24 cellular contexts compared by ENCODE assay signal in genomic region chr9:135826188-135826545, GRCh38.
DNase-seq lines count a peak whose midpoint lies in the region; ATAC-seq and TF ChIP-seq lines count a peak whose summit lies in the region.
"Had no signal": no experiment of that assay in that cellular context is flagged by ENCODE, and none has a peak within 500 bp of the region (broad histone marks: within the 10 kb centered on the region; RNA-seq: fewer than 3 reads in every experiment).

No MANE protein-coding gene starts in this region.

- H3K4me2 ChIP-seq in PC-9: no peak overlapping the region

- POLR2A ChIA-PET in PC-9 (lab: Charles Lee; ENCODE audit: unreplicated experiment): no interaction called here

- peaks cover 24 to 88% (median 67%) of the 10 kb centered on the region in 4 donors for H3K36me3 ChIP-seq in stomach
- no peaks in the 10 kb centered on the region for H3K36me3 ChIP-seq in PC-9 (ENCODE audit: low read depth)

- intact Hi-C loops in stomach (cut with DNase I; ENCODE audit: low total_unique reads) (no loop called here), PC-9 (cut with micrococcal nuclease; ENCODE audit: unreplicated experiment) (no loop called here)

- no peak overlapping the region for H3K4me3 ChIP-seq in coronary artery
- H3K4me3 ChIP-seq in stomach: no peak overlapping the region
- H3K4me3 ChIP-seq in PC-9: no peak overlapping the region

- 93 to 98% (median 97%) methylated on average over 13 to 14 of the region's 14 CpGs for WGBS in stomach, 5 donors

- no peak for TF ChIP-seq POLR2A in stomach (IDR thresholded peaks at IDR 0.05)

- no peaks in the 10 kb centered on the region for H3K9me2 ChIP-seq in PC-9 (ENCODE audit: insufficient read depth)

- TF ChIP-seq CTCF in VCaP (conservative IDR thresholded peaks at IDR 0.05) (no peak), coronary artery (IDR thresholded peaks at IDR 0.05) (no peak), stomach (IDR thresholded peaks at IDR 0.05) (no peak), PC-9 (conservative IDR thresholded peaks at IDR 0.05) (no peak)

- H3K79me2 ChIP-seq in PC-9 (ENCODE audit: low read depth): no peaks in the 10 kb centered on the region

- peak; percentile 58 for DNase-seq in coronary artery (ENCODE audit: low spot score)
- peak; percentile 57 for DNase-seq in mesenteric fat pad (ENCODE audit: low spot score)
- DNase-seq in stomach: peak; percentile 14
- DNase-seq in stimulated activated CD4-positive, alpha-beta T cell treated with anti-CD3 and anti-CD28 coated beads, Interleukin-4, amount 100 ng/mL, for 1 hour: no peak
- no peak for DNase-seq in PC-9
- DNase-seq in DMS 273 treated with DMSO at 0.1 percent for 48 hours (lab: John Stamatoyannopoulos, UW): no peak
- DNase-seq: C1 segment of cervical spinal cord; Caco-2; CD4-positive, alpha-beta memory T cell; DMS79 treated with DMSO at 0.1 percent for 48 hours; GF-D8; KBM-7; MV-4-11; NCI-H1105; NCI-H1436 treated with DMSO at 0.1 percent for 48 hours; NCI-H187 treated with DMSO at 0.1 percent for 48 hours; NCI-H2171 treated with DMSO at 0.1 percent for 48 hours; NCI-H345; NCI-H524; NCI-H774; RPMI8226; SHP77 had no signal

- no peaks in the 10 kb centered on the region for H4K20me1 ChIP-seq in PC-9 (ENCODE audit: insufficient read depth)

- TF ChIP-seq EP300 in stomach (IDR thresholded peaks at IDR 0.05): no peak

- H2AFZ ChIP-seq in PC-9: no peak overlapping the region

- ATAC-seq in GM18873 (IDR thresholded peaks at IDR 0.05; ENCODE audit: low FRiP score, unreplicated experiment): no peak

- BruUV-seq in PC-9 (replicated peaks; lab: Mats Ljungman, UMichigan): no TSS peak

- no peaks in the 10 kb centered on the region for H3K27me3 ChIP-seq in stomach
- H3K27me3 ChIP-seq in PC-9 (ENCODE audit: insufficient read depth, low read depth): no peaks in the 10 kb centered on the region

- CTCF ChIA-PET in PC-9 (lab: Charles Lee): no interaction called here

- H3K9me3 ChIP-seq in stomach (peaks cover 6 to 19% (median 9%) of the 10 kb centered on the region in 4 donors), PC-9 (ENCODE audit: insufficient read depth, low read depth) (no peaks in the 10 kb centered on the region)
- H3K9me3 ChIP-seq: Caco-2 had no signal

- H3K4me1 ChIP-seq in stomach (no peaks in the 10 kb centered on the region), PC-9 (replicated peaks; ENCODE audit: insufficient read depth) (no peaks in the 10 kb centered on the region)
- H3K4me1 ChIP-seq: Caco-2 had no signal

- peak overlapping the region; percentile 75 for H3K27ac ChIP-seq in VCaP
- H3K27ac ChIP-seq in coronary artery: no peak overlapping the region
- H3K27ac ChIP-seq in stomach: no peak overlapping the region
- no peak overlapping the region for H3K27ac ChIP-seq in PC-9

- H3F3A ChIP-seq in PC-9 (ENCODE audit: insufficient read depth, low read depth): no peaks in the 10 kb centered on the region

Comparison
In these comparisons a context has a peak if more than half of its experiments do, and no peak if none do; other contexts are left out.
1. DNase-seq: peak in coronary artery (single experiment), mesenteric fat pad (single experiment) and stomach (single experiment); none in stimulated activated CD4-positive, alpha-beta T cell treated with anti-CD3 and anti-CD28 coated beads, Interleukin-4, amount 100 ng/mL, for 1 hour (single experiment), PC-9 (0 of 2) and DMS 273 treated with DMSO at 0.1 percent for 48 hours (single experiment).